Comparison of ENCODE assay signal across 17 cellular contexts in genomic region chr16:31899505-31899904, GRCh38. TPM values are rescaled to one million over a fixed set of nuclear protein-coding genes. Genes with fewer than 3 reads are reported as not detected.
A peak's percentile ranks its signal among the peaks of the same experiment; 100 is the strongest.
DNase-seq lines count a peak whose midpoint lies in the region; ATAC-seq and TF ChIP-seq lines count a peak whose summit lies in the region.
"Had no signal": no experiment of that assay in that cellular context is flagged by ENCODE, and none has a peak within 500 bp of the region (broad histone marks: within the 10 kb centered on the region; RNA-seq: fewer than 3 reads in every experiment).

No MANE protein-coding gene starts in this region.

- peaks cover 28% of the 10 kb centered on the region for H3K9me3 ChIP-seq in CD4-positive, alpha-beta T cell (ENCODE audit: control insufficient read depth, low read length)

- H3K9me3 Mint-ChIP-seq in activated CD4-positive, alpha-beta T cell treated with anti-CD3 and anti-CD28 coated beads for 36 hours (ENCODE audit: low read depth): peaks cover 38% of the 10 kb centered on the region
- no peaks in the 10 kb centered on the region for H3K9me3 Mint-ChIP-seq in CD4-positive, alpha-beta T cell
- H3K9me3 Mint-ChIP-seq in activated T-helper 17 cell treated with anti-CD3 and anti-CD28 coated beads, Interleukin-2, amount 50 U/mL, for 72 hours: peaks cover 14% of the 10 kb centered on the region
- peaks cover 11% of the 10 kb centered on the region for H3K9me3 Mint-ChIP-seq in memory B cell

- H3K27me3 ChIP-seq in CD4-positive, alpha-beta T cell (ENCODE audit: control insufficient read depth, insufficient read depth, low read length): no peaks in the 10 kb centered on the region
- H3K27me3 ChIP-seq: BLaER1 treated with 17β-estradiol and CSF1 and Interleukin-3, amounts not matched to agents 10 nM and 100 nM had no signal

- H3K36me3 Mint-ChIP-seq in activated CD4-positive, alpha-beta T cell treated with anti-CD3 and anti-CD28 coated beads for 36 hours (ENCODE audit: low read depth): peaks cover 87% of the 10 kb centered on the region
- H3K36me3 Mint-ChIP-seq in CD4-positive, alpha-beta T cell (ENCODE audit: low read depth): peaks cover 89% of the 10 kb centered on the region
- H3K36me3 Mint-ChIP-seq in activated T-helper 17 cell treated with anti-CD3 and anti-CD28 coated beads, Interleukin-2, amount 50 U/mL, for 72 hours (ENCODE audit: low read depth): peaks cover 100% of the 10 kb centered on the region
- H3K36me3 Mint-ChIP-seq in memory B cell: peaks cover 68% of the 10 kb centered on the region

- ATAC-seq in activated CD4-positive, alpha-beta T cell treated with anti-CD3 and anti-CD28 coated beads for 36 hours: peak; percentile 60
- peak; percentile 37 for ATAC-seq in CD4-positive, alpha-beta T cell (ENCODE audit: poor library complexity)
- ATAC-seq in activated T-helper 17 cell treated with anti-CD3 and anti-CD28 coated beads, Interleukin-2, amount 50 U/mL, for 72 hours (replicated peaks): peak; percentile 34
- ATAC-seq in memory B cell (ENCODE audit: low read depth) (no peak), HG02938 (IDR thresholded peaks at IDR 0.05; ENCODE audit: unreplicated experiment) (no peak), GM19023 (IDR thresholded peaks at IDR 0.05; ENCODE audit: unreplicated experiment) (no peak)

- peak overlapping the region; percentile 74 for H3K27ac Mint-ChIP-seq in activated CD4-positive, alpha-beta T cell treated with anti-CD3 and anti-CD28 coated beads for 36 hours
- peak overlapping the region; percentile 75 for H3K27ac Mint-ChIP-seq in CD4-positive, alpha-beta T cell
- peak overlapping the region; percentile 65 for H3K27ac Mint-ChIP-seq in activated T-helper 17 cell treated with anti-CD3 and anti-CD28 coated beads, Interleukin-2, amount 50 U/mL, for 72 hours
- H3K27ac Mint-ChIP-seq in memory B cell: peak overlapping the region; percentile 13

- H3K27me3 Mint-ChIP-seq in activated CD4-positive, alpha-beta T cell treated with anti-CD3 and anti-CD28 coated beads for 36 hours: no peaks in the 10 kb centered on the region
- no peaks in the 10 kb centered on the region for H3K27me3 Mint-ChIP-seq in CD4-positive, alpha-beta T cell
- no peaks in the 10 kb centered on the region for H3K27me3 Mint-ChIP-seq in activated T-helper 17 cell treated with anti-CD3 and anti-CD28 coated beads, Interleukin-2, amount 50 U/mL, for 72 hours
- no peaks in the 10 kb centered on the region for H3K27me3 Mint-ChIP-seq in memory B cell

- H3K4me1 Mint-ChIP-seq in activated CD4-positive, alpha-beta T cell treated with anti-CD3 and anti-CD28 coated beads for 36 hours: peaks cover 45% of the 10 kb centered on the region
- H3K4me1 Mint-ChIP-seq in CD4-positive, alpha-beta T cell (ENCODE audit: low read depth): peaks cover 37% of the 10 kb centered on the region
- peaks cover 28% of the 10 kb centered on the region for H3K4me1 Mint-ChIP-seq in activated T-helper 17 cell treated with anti-CD3 and anti-CD28 coated beads, Interleukin-2, amount 50 U/mL, for 72 hours
- peaks cover 12% of the 10 kb centered on the region for H3K4me1 Mint-ChIP-seq in memory B cell

- intact Hi-C loops in activated CD4-positive, alpha-beta T cell treated with anti-CD3 and anti-CD28 coated beads for 36 hours (cut with DNase I, micrococcal nuclease): no loop called here
- intact Hi-C loops in CD4-positive, alpha-beta T cell (cut with DNase I, micrococcal nuclease): no loop called here

- CTCF ChIA-PET in activated CD4-positive, alpha-beta T cell treated with anti-CD3 and anti-CD28 coated beads for 36 hours (lab: Charles Lee): no interaction called here
- CTCF ChIA-PET in CD4-positive, alpha-beta T cell (lab: Charles Lee): no interaction called here

- POLR2A ChIA-PET in activated CD4-positive, alpha-beta T cell treated with anti-CD3 and anti-CD28 coated beads for 36 hours (lab: Charles Lee): no interaction called here
- POLR2A ChIA-PET in CD4-positive, alpha-beta T cell (lab: Charles Lee): no interaction called here

- no peak for TF ChIP-seq CTCF in CD4-positive, alpha-beta T cell (IDR thresholded peaks at IDR 0.05)

- no peak overlapping the region for H3K27ac ChIP-seq in CD4-positive, alpha-beta T cell (ENCODE audit: low read depth, low read length)
- H3K27ac ChIP-seq: BLaER1 treated with 17β-estradiol and CSF1 and Interleukin-3, amounts not matched to agents 10 nM and 100 nM had no signal

- H3K4me3 Mint-ChIP-seq in activated CD4-positive, alpha-beta T cell treated with anti-CD3 and anti-CD28 coated beads for 36 hours: no peak overlapping the region
- H3K4me3 Mint-ChIP-seq in CD4-positive, alpha-beta T cell: peak overlapping the region; percentile 46
- H3K4me3 Mint-ChIP-seq in activated T-helper 17 cell treated with anti-CD3 and anti-CD28 coated beads, Interleukin-2, amount 50 U/mL, for 72 hours: peak overlapping the region; percentile 45
- no peak overlapping the region for H3K4me3 Mint-ChIP-seq in memory B cell

- no peak for DNase-seq in activated CD4-positive, alpha-beta T cell treated with anti-CD3 and anti-CD28 coated beads for 36 hours
- DNase-seq in activated CD4-positive, alpha-beta T cell treated with anti-CD3 and anti-CD28 coated beads, Interleukin-2, amount 50 U/mL, for 4 hours: no peak
- DNase-seq in CD4-positive, alpha-beta T cell: no peak
- DNase-seq in memory B cell (ENCODE audit: low spot score in 2 of 2): no peak
- no peak for DNase-seq in GOT3 (lab: John Stamatoyannopoulos, UW)
- DNase-seq: 8988T, Calu3, IMR-90, Kasumi-1, NCI-H1105 treated with DMSO at 0.1 percent for 48 hours, NCI-H187 treated with DMSO at 0.1 percent for 48 hours, NCI-H2171 treated with DMSO at 0.1 percent for 48 hours, NCI-H82 had no signal

RNA-seq across cellular contexts. Expression of gene ZNF267, which starts 25.9 kb away (rescaled TPM):
- 10 to 100 TPM; 61.9 to 64.9 TPM for total RNA-seq in activated CD4-positive, alpha-beta T cell treated with anti-CD3 and anti-CD28 coated beads for 36 hours
- 10 to 100 TPM; 56.0 to 57.9 TPM for total RNA-seq in CD4-positive, alpha-beta T cell
- 100 to 1,000 TPM in 1 of 2 donors, 10 to 100 TPM in 1; 73.8 to 168 TPM for total RNA-seq in activated T-helper 17 cell treated with anti-CD3 and anti-CD28 coated beads, Interleukin-2, amount 50 U/mL, for 72 hours

Comparison
In these comparisons a context has a peak if more than half of its experiments do, and no peak if none do; other contexts are left out.
1. ATAC-seq: peak in activated CD4-positive, alpha-beta T cell treated with anti-CD3 and anti-CD28 coated beads for 36 hours (single experiment), CD4-positive, alpha-beta T cell (single experiment) and activated T-helper 17 cell treated with anti-CD3 and anti-CD28 coated beads, Interleukin-2, amount 50 U/mL, for 72 hours (single experiment); none in memory B cell (single experiment), HG02938 (single experiment) and GM19023 (single experiment).
2. H3K27ac Mint-ChIP-seq: peak in every context shown above with its lines; median percentile 75 in CD4-positive, alpha-beta T cell; 74 in activated CD4-positive, alpha-beta T cell treated with anti-CD3 and anti-CD28 coated beads for 36 hours; 65 in activated T-helper 17 cell treated with anti-CD3 and anti-CD28 coated beads, Interleukin-2, amount 50 U/mL, for 72 hours; 13 in memory B cell.
3. H3K4me3 Mint-ChIP-seq: peak in CD4-positive, alpha-beta T cell (single experiment) and activated T-helper 17 cell treated with anti-CD3 and anti-CD28 coated beads, Interleukin-2, amount 50 U/mL, for 72 hours (single experiment); none in activated CD4-positive, alpha-beta T cell treated with anti-CD3 and anti-CD28 coated beads for 36 hours (single experiment) and memory B cell (single experiment).